ENCODE assay signal across 30 cellular contexts in the genomic region with DNA sequence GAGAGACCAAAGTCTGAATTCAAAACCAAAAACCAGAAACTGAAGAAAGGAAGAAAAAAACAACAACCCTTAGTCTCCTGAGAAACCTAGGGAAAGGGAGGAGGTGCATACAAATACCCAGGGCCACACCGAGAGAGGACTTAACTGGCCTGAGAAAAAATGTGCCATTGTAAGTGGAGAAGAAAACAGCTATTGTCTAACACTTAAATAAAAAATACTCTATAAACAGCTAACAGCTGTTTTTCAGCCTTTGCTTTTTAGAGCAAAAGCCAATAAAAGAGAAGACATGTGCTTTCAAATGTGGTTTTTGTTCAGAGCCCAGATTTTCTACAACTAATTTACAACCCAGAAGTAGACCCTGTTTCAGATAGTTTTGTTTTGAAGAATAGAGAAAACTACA. TPM values are rescaled to one million over a fixed set of nuclear protein-coding genes. Genes with fewer than 3 reads are reported as not detected.
DNase-seq lines count a peak whose midpoint lies in the region; ATAC-seq, FAIRE-seq and TF ChIP-seq lines count a peak whose summit lies in the region.
"Had no signal": no experiment of that assay in that cellular context is flagged by ENCODE, and none has a peak within 500 bp of the region (broad histone marks: within the 10 kb centered on the region; RNA-seq: fewer than 3 reads in every experiment).

No MANE protein-coding gene starts in this region.

- FAIRE-seq in HepG2 (lab: Jason Lieb, UNC) (no peak), endometrium (lab: Jason Lieb, UNC) (peak; percentile 93)
- FAIRE-seq: A549 had no signal

- H4K20me1 ChIP-seq in HepG2 (ENCODE audit: insufficient read depth, low read length) = no peaks in the 10 kb centered on the region
- H4K20me1 ChIP-seq: BLaER1 had no signal

- H3K4me1 Mint-ChIP-seq in progenitor cell of endocrine pancreas (ENCODE audit: low read depth) = peaks cover 4% of the 10 kb centered on the region
- H3K4me1 Mint-ChIP-seq: GM23338 had no signal

- H3K9me3 ChIP-seq in HepG2 (ENCODE audit: low read length) (peaks cover 7% of the 10 kb centered on the region), right lobe of liver (no peaks in the 10 kb centered on the region)
- H3K9me3 ChIP-seq: Peyer's patch, stomach, upper lobe of left lung had no signal

- TF ChIP-seq EP300 in HepG2 (IDR thresholded peaks at IDR 0.05; ENCODE audit: low read depth in 2 of 2, low read length in 2 of 2) (no peak), HepG2 (CRISPR knock-in tag; IDR thresholded peaks at IDR 0.05; ENCODE audit: borderline replicate concordance) (no peak)

- no peak overlapping the region for H3K4me2 ChIP-seq in HepG2 (ENCODE audit: low read depth, low read length)
- H3K4me2 ChIP-seq: A549, BLaER1, GM23338 had no signal

- WGBS in HepG2 (ENCODE audit: low lambda C conversion rate) = 62% methylated on average over 1 of the region's 1 CpG
- 78% methylated on average over 1 of the region's 1 CpG for WGBS in right lobe of liver (ENCODE audit: insufficient coverage, low coverage, low lambda C conversion rate, missing lambda C conversion rate)

- no TSS peak for BruUV-seq in HepG2 (replicated peaks; lab: Mats Ljungman, UMichigan)

- no peak overlapping the region for H3K27ac ChIP-seq in HepG2 (ENCODE audit: extremely low read length, insufficient read depth, low read length)
- no peak overlapping the region for H3K27ac ChIP-seq in right lobe of liver
- H3K27ac ChIP-seq: A549, BLaER1, Peyer's patch, SK-N-MC, stomach, upper lobe of left lung had no signal

- TF ChIP-seq CTCF in HepG2 (CRISPR knock-in tag; IDR thresholded peaks at IDR 0.05) (no peak), right lobe of liver (IDR thresholded peaks at IDR 0.05) (no peak), progenitor cell of endocrine pancreas (IDR thresholded peaks at IDR 0.05; ENCODE audit: unreplicated experiment) (no peak)

- intact Hi-C loops in HepG2 (cut with micrococcal nuclease; ENCODE audit: unreplicated experiment) = no loop called here
- intact Hi-C loops in right lobe of liver (cut with DNase I) = no loop called here

- no peak overlapping the region for H3K4me3 Mint-ChIP-seq in progenitor cell of endocrine pancreas (ENCODE audit: low read depth)
- H3K4me3 Mint-ChIP-seq: activated naive CD8-positive, alpha-beta T cell treated with anti-CD3 and anti-CD28 coated beads for 36 hours; activated T-helper 17 cell treated with anti-CD3 and anti-CD28 coated beads, Interleukin-2, amount 50 U/mL, for 72 hours; effector memory CD8-positive, alpha-beta T cell; GM23338; T-helper 17 cell had no signal

- no peaks in the 10 kb centered on the region for H3K27me3 ChIP-seq in HepG2 (ENCODE audit: control insufficient read depth in 1 of 2, insufficient read depth in 2 of 2, low read length in 2 of 2)
- H3K27me3 ChIP-seq in right lobe of liver = no peaks in the 10 kb centered on the region
- H3K27me3 ChIP-seq: BLaER1, Peyer's patch, stomach, upper lobe of left lung had no signal

- peak overlapping the region; percentile 9 for H3K27ac Mint-ChIP-seq in progenitor cell of endocrine pancreas
- H3K27ac Mint-ChIP-seq: activated naive CD8-positive, alpha-beta T cell treated with anti-CD3 and anti-CD28 coated beads for 36 hours; activated T-helper 17 cell treated with anti-CD3 and anti-CD28 coated beads, Interleukin-2, amount 50 U/mL, for 72 hours; effector memory CD8-positive, alpha-beta T cell; GM23338 had no signal

- ATAC-seq in HepG2 (no peak), right lobe of liver (no peak), GM18519 (IDR thresholded peaks at IDR 0.05; ENCODE audit: low FRiP score, unreplicated experiment) (no peak), HG03520 (IDR thresholded peaks at IDR 0.05; ENCODE audit: unreplicated experiment) (no peak)
- ATAC-seq: A549; activated T-helper 17 cell treated with anti-CD3 and anti-CD28 coated beads, Interleukin-2, amount 50 U/mL, for 72 hours; effector memory CD8-positive, alpha-beta T cell; GM23338; left cardiac atrium; T-helper 17 cell had no signal

- DNase-seq in HepG2 (ENCODE audit: low spot score) = no peak
- no peak for DNase-seq in right lobe of liver
- no peak for DNase-seq in progenitor cell of endocrine pancreas (ENCODE audit: low spot score, unreplicated experiment)
- no peak for DNase-seq in DMS 273 treated with DMSO at 0.1 percent for 48 hours (lab: John Stamatoyannopoulos, UW)
- no peak for DNase-seq in middle frontal gyrus (ENCODE audit: extremely low spot score, low spot score)
- DNase-seq: activated CD4-positive, alpha-beta T cell treated with anti-CD3 and anti-CD28 coated beads, Interleukin-2, amount 50 U/mL, for 1 hour; activated naive CD8-positive, alpha-beta T cell treated with anti-CD3 and anti-CD28 coated beads for 36 hours; effector memory CD8-positive, alpha-beta T cell; EL; left cardiac atrium; NCI-H146; NCI-H510A treated with DMSO at 0.1 percent for 48 hours; NK-92 treated with Interleukin-12 subunit alpha and Interleukin-12 subunit beta, amount 100 ng/mL, for 24 hours; Peyer's patch; posterior cingulate gyrus; stimulated activated CD4-positive, alpha-beta T cell treated with anti-CD3 and anti-CD28 coated beads, Interleukin-12 subunit alpha, Interleukin-12 subunit beta, amount 100 ng/mL, for 4 hours; stimulated activated CD4-positive, alpha-beta T cell treated with anti-CD3 and anti-CD28 coated beads, Interleukin-4, amount 100 ng/mL, for 4 hours; stomach; T-helper 17 cell; upper lobe of left lung had no signal

- in situ Hi-C loops in HepG2 (cut with HindIII; ENCODE audit: extremely low pct_ligation_motif_present, low pct_unique_long_range_greater_than_20kb) = no loop called here

- H3K36me3 ChIP-seq in HepG2 (replicated peaks in 1 of 2; ENCODE audit: control insufficient read depth in 1 of 2, insufficient read depth in 2 of 2, low read length in 2 of 2) = no peaks in the 10 kb centered on the region
- no peaks in the 10 kb centered on the region for H3K36me3 ChIP-seq in right lobe of liver
- H3K36me3 ChIP-seq: BLaER1, Peyer's patch, stomach, upper lobe of left lung had no signal

- POLR2A ChIA-PET in HepG2 (lab: Yijun Ruan, JAX) = interaction anchor here (1.6 kb wide), 1 partner anchor 342 kb away, joined by 5 read pairs; a partner anchor contains a TSS

- peaks cover 3% of the 10 kb centered on the region for H3K27me3 Mint-ChIP-seq in progenitor cell of endocrine pancreas
- H3K27me3 Mint-ChIP-seq: activated T-helper 17 cell treated with anti-CD3 and anti-CD28 coated beads, Interleukin-2, amount 50 U/mL, for 72 hours had no signal

- TF ChIP-seq POLR2A in HepG2 (IDR thresholded peaks at IDR 0.05; ENCODE audit: insufficient read depth in 1 of 2, low read depth in 2 of 2, low read length in 2 of 2) = no peak
- TF ChIP-seq POLR2A in right lobe of liver (IDR thresholded peaks at IDR 0.05) = no peak

- H2AFZ ChIP-seq in HepG2 (ENCODE audit: low read length) = peak overlapping the region; percentile 22
- H2AFZ ChIP-seq: GM23338 had no signal

- CTCF ChIA-PET in HepG2 (lab: Yijun Ruan, JAX; ENCODE audit: low intra/inter-chr PET ratio, low total read pairs) = no interaction called here

- H3K4me1 ChIP-seq in HepG2 (ENCODE audit: insufficient read depth, low read length) = peaks cover 85% of the 10 kb centered on the region
- H3K4me1 ChIP-seq in right lobe of liver = no peaks in the 10 kb centered on the region

- no peak overlapping the region for H3K9ac ChIP-seq in HepG2 (ENCODE audit: insufficient read depth, low read depth, low read length)
- H3K9ac ChIP-seq: BLaER1 had no signal

- peaks cover 11% of the 10 kb centered on the region for H3K9me3 Mint-ChIP-seq in progenitor cell of endocrine pancreas (ENCODE audit: low read depth)
- H3K9me3 Mint-ChIP-seq: activated naive CD8-positive, alpha-beta T cell treated with anti-CD3 and anti-CD28 coated beads for 36 hours; activated T-helper 17 cell treated with anti-CD3 and anti-CD28 coated beads, Interleukin-2, amount 50 U/mL, for 72 hours; effector memory CD8-positive, alpha-beta T cell had no signal

- no peaks in the 10 kb centered on the region for H3K79me2 ChIP-seq in HepG2 (ENCODE audit: insufficient read depth, low read length)

- no peaks in the 10 kb centered on the region for H3K36me3 Mint-ChIP-seq in progenitor cell of endocrine pancreas (ENCODE audit: insufficient read depth)
- H3K36me3 Mint-ChIP-seq: activated naive CD8-positive, alpha-beta T cell treated with anti-CD3 and anti-CD28 coated beads for 36 hours had no signal

- TF ChIP-seq RAD21 in HepG2 (CRISPR knock-in tag; IDR thresholded peaks at IDR 0.05) = no peak

- no peak overlapping the region for H3K4me3 ChIP-seq in HepG2 (replicated peaks in 1 of 3; ENCODE audit: insufficient read depth in 1 of 3, low read depth in 2 of 3, low read length in 3 of 3)
- H3K4me3 ChIP-seq in right lobe of liver = no peak overlapping the region
- H3K4me3 ChIP-seq: A549, BLaER1, GM23338, Peyer's patch, SK-N-MC, stomach, upper lobe of left lung had no signal

RNA-seq across cellular contexts. Expression of a gene that starts 56.0 kb away (rescaled TPM):
- not detected in 2 replicates for total RNA-seq in HepG2 (2016; rRNA removed; fragmentation: Illumina TruSeq; extraction: Trizol)
- not detected in 2 replicates for total RNA-seq in HepG2 (2016; cell fraction: cytosol; rRNA removed; fragmentation: Illumina TruSeq; extraction: Trizol; ENCODE audit: low read depth)
- not detected in 2 replicates for total RNA-seq in HepG2 (2016; cell fraction: insoluble cytoplasmic fraction; rRNA removed; fragmentation: Illumina TruSeq; extraction: Trizol)
- not detected in 2 replicates for total RNA-seq in HepG2 (2016; cell fraction: membrane; rRNA removed; fragmentation: Illumina TruSeq; extraction: Trizol)
- total RNA-seq in HepG2 (2016; cell fraction: nucleus; rRNA removed; fragmentation: Illumina TruSeq; extraction: Trizol) = not detected in 2 replicates
- 0.04 and 0.16 TPM in 2 replicates for polyA plus RNA-seq in HepG2 (2011; rRNA removed)
- 0.12 TPM in 2 replicates for polyA plus RNA-seq in HepG2 (2011; cell fraction: cytosol; rRNA removed)
- 0.16 and 0.26 TPM in 2 replicates for polyA plus RNA-seq in HepG2 (2011; cell fraction: nucleus; rRNA removed)
- 0.32 and 0.34 TPM in 2 replicates for polyA plus RNA-seq in HepG2 (2012)
- not detected in 2 replicates for polyA plus RNA-seq in HepG2 (2016; cell fraction: cytosol; fragmentation: Illumina TruSeq; extraction: Trizol; ENCODE audit: low read depth)
- polyA plus RNA-seq in HepG2 (2016; cell fraction: insoluble cytoplasmic fraction; fragmentation: Illumina TruSeq; extraction: Trizol; ENCODE audit: low read depth) = not detected in 2 replicates
- polyA plus RNA-seq in HepG2 (2016; cell fraction: membrane; fragmentation: Illumina TruSeq; extraction: Trizol; ENCODE audit: low read depth) = not detected in 2 replicates
- not detected in 2 replicates for polyA plus RNA-seq in HepG2 (2016; cell fraction: nucleus; fragmentation: Illumina TruSeq; extraction: Trizol; ENCODE audit: insufficient read depth, low read depth)
- polyA minus RNA-seq in HepG2 (2011; rRNA and poly(A)+ RNA removed; ENCODE audit: low replicate concordance) = 0.26 TPM in 1 of 2 replicates, not detected in the other
- not detected in 2 replicates for polyA minus RNA-seq in HepG2 (2011; cell fraction: cytosol; rRNA and poly(A)+ RNA removed)
- not detected in 2 replicates for polyA minus RNA-seq in HepG2 (2011; cell fraction: nucleus; rRNA and poly(A)+ RNA removed)
- under 1 TPM in 3 of 6 experiments, not detected in 3; 0.11 to 0.44 (median 0.31) TPM for total RNA-seq in right lobe of liver
- not detected in 2 replicates for total RNA-seq in progenitor cell of endocrine pancreas
- total RNA-seq: activated naive CD8-positive, alpha-beta T cell treated with anti-CD3 and anti-CD28 coated beads for 36 hours; activated T-helper 17 cell treated with anti-CD3 and anti-CD28 coated beads, Interleukin-2, amount 50 U/mL, for 72 hours; mononuclear cell; Peyer's patch; T-helper 17 cell had no signal
- polyA plus RNA-seq: A549, neural cell had no signal
